ENCODE assay signal across 27 cellular contexts in genomic region chr18:56984731-56985130, GRCh38.
DNase-seq lines count a peak whose midpoint lies in the region; ATAC-seq and TF ChIP-seq lines count a peak whose summit lies in the region.
"Had no signal": no experiment of that assay in that cellular context is flagged by ENCODE, and none has a peak within 500 bp of the region (broad histone marks: within the 10 kb centered on the region; RNA-seq: fewer than 3 reads in every experiment).

No MANE protein-coding gene starts in this region.

- H3K4me3 Mint-ChIP-seq in progenitor cell of endocrine pancreas (ENCODE audit: low read depth), result peak overlapping the region; percentile 43
- no peak overlapping the region for H3K4me3 Mint-ChIP-seq in activated T-helper 17 cell treated with anti-CD3 and anti-CD28 coated beads, Interleukin-2, amount 50 U/mL, for 72 hours
- H3K4me3 Mint-ChIP-seq: activated naive CD4-positive, alpha-beta T cell treated with anti-CD3 and anti-CD28 coated beads, Interleukin-2, amount 10 ng/mL, durations not matched to agents 7 days and 5 days; memory B cell; T-helper 17 cell had no signal

- no peak overlapping the region for H3K4ac ChIP-seq in IMR-90 (ENCODE audit: low read depth, low read length)

- no peak overlapping the region for H3K23ac ChIP-seq in IMR-90 (ENCODE audit: low read depth, low read length)

- H2BK20ac ChIP-seq in IMR-90 (ENCODE audit: low read depth, low read length), result no peak overlapping the region

- peaks cover 3% of the 10 kb centered on the region; the same call in 1 of the 2 replicates for H3K9me1 ChIP-seq in IMR-90 (ENCODE audit: insufficient read depth, low read length)

- POLR2A ChIA-PET in IMR-90 (lab: Charles Lee; ENCODE audit: unreplicated experiment), result no interaction called here

- 80% methylated on average over 1 of the region's 5 CpGs; no CpG with 5 or more reads in 1 of the 2 experiments for WGBS in IMR-90 (ENCODE audit: extremely low coverage in 2 of 2, insufficient read length in 1 of 2), 2 experiments
- WGBS in body of pancreas, 2 donors, result 27 to 30% methylated on average over 5 of the region's 5 CpGs

- H3K4me3 ChIP-seq in IMR-90 (ENCODE audit: insufficient read depth, low read depth, low read length), result no peak overlapping the region
- H3K4me3 ChIP-seq in body of pancreas, result no peak overlapping the region
- H3K4me3 ChIP-seq: BLaER1 treated with 17β-estradiol and CSF1 and Interleukin-3, amounts not matched to agents 10 nM and 100 nM; gastrocnemius medialis; GM23248; PC-9; transverse colon had no signal

- no peak overlapping the region for H3K4me2 ChIP-seq in IMR-90 (ENCODE audit: low read depth, low read length)
- H3K4me2 ChIP-seq: BLaER1 treated with 17β-estradiol and CSF1 and Interleukin-3, amounts not matched to agents 10 nM and 100 nM; PC-9 had no signal

- no peaks in the 10 kb centered on the region; a peak in 1 of 4 replicates for H3K79me1 ChIP-seq in IMR-90 (ENCODE audit: low read depth in 1 of 2, low read length in 2 of 2)

- H2AK9ac ChIP-seq in IMR-90 (replicated peaks; ENCODE audit: low read depth, low read length, poor library complexity), result no peak overlapping the region

- no peak for TF ChIP-seq POLR2A in IMR-90 (IDR thresholded peaks at IDR 0.05; ENCODE audit: low read depth, low read length)
- TF ChIP-seq POLR2A in body of pancreas (IDR thresholded peaks at IDR 0.05), result no peak

- no peak overlapping the region for H3K18ac ChIP-seq in IMR-90 (ENCODE audit: low read depth, low read length)

- in situ Hi-C loops in IMR-90 (cut with MboI; ENCODE audit: low sequenced_read_pairs), result no loop called here

- H3K9me3 ChIP-seq in IMR-90 (ENCODE audit: control insufficient read depth, insufficient read depth, low read length) (no peaks in the 10 kb centered on the region), body of pancreas (no peaks in the 10 kb centered on the region)
- H3K9me3 ChIP-seq: BLaER1 treated with 17β-estradiol and CSF1 and Interleukin-3, amounts not matched to agents 10 nM and 100 nM; gastrocnemius medialis; transverse colon had no signal

- peaks cover 4% of the 10 kb centered on the region for H3K9me3 Mint-ChIP-seq in progenitor cell of endocrine pancreas (ENCODE audit: low read depth)
- H3K9me3 Mint-ChIP-seq in activated T-helper 17 cell treated with anti-CD3 and anti-CD28 coated beads, Interleukin-2, amount 50 U/mL, for 72 hours, result no peaks in the 10 kb centered on the region
- H3K9me3 Mint-ChIP-seq: activated naive CD4-positive, alpha-beta T cell treated with anti-CD3 and anti-CD28 coated beads, Interleukin-2, amount 10 ng/mL, durations not matched to agents 7 days and 5 days; memory B cell had no signal

- no peak overlapping the region for H2BK15ac ChIP-seq in IMR-90 (ENCODE audit: low read depth, low read length)

- no peaks in the 10 kb centered on the region for H3K27me3 Mint-ChIP-seq in progenitor cell of endocrine pancreas
- no peaks in the 10 kb centered on the region for H3K27me3 Mint-ChIP-seq in activated T-helper 17 cell treated with anti-CD3 and anti-CD28 coated beads, Interleukin-2, amount 50 U/mL, for 72 hours
- H3K27me3 Mint-ChIP-seq: activated naive CD4-positive, alpha-beta T cell treated with anti-CD3 and anti-CD28 coated beads, Interleukin-2, amount 10 ng/mL, durations not matched to agents 7 days and 5 days; memory B cell; T-helper 17 cell had no signal

- intact Hi-C loops in IMR-90 (cut with micrococcal nuclease), result no loop called here
- intact Hi-C loops in body of pancreas (cut with DNase I), result no loop called here

- no peak for TF ChIP-seq RAD21 in IMR-90 (IDR thresholded peaks at IDR 0.05; ENCODE audit: low read length)

- H3K27ac Mint-ChIP-seq in progenitor cell of endocrine pancreas, result peak overlapping the region; percentile 90
- H3K27ac Mint-ChIP-seq in activated T-helper 17 cell treated with anti-CD3 and anti-CD28 coated beads, Interleukin-2, amount 50 U/mL, for 72 hours, result no peak overlapping the region
- H3K27ac Mint-ChIP-seq: activated naive CD4-positive, alpha-beta T cell treated with anti-CD3 and anti-CD28 coated beads, Interleukin-2, amount 10 ng/mL, durations not matched to agents 7 days and 5 days; memory B cell; T-helper 17 cell had no signal

- H4K20me1 ChIP-seq in IMR-90 (ENCODE audit: insufficient read depth, low read length), result no peaks in the 10 kb centered on the region
- H4K20me1 ChIP-seq: BLaER1 treated with 17β-estradiol and CSF1 and Interleukin-3, amounts not matched to agents 10 nM and 100 nM had no signal

- H3K56ac ChIP-seq in IMR-90 (ENCODE audit: extremely low read depth, insufficient read depth, low read length), result no peak overlapping the region

- H3K27ac ChIP-seq in IMR-90 (ENCODE audit: insufficient read depth, low read length) (no peak overlapping the region), body of pancreas (no peak overlapping the region)
- H3K27ac ChIP-seq: BLaER1 treated with 17β-estradiol and CSF1 and Interleukin-3, amounts not matched to agents 10 nM and 100 nM; brain microvascular endothelial cell; gastrocnemius medialis; GM23248; PC-9 had no signal

- H3K36me3 Mint-ChIP-seq in progenitor cell of endocrine pancreas (ENCODE audit: insufficient read depth), result peaks cover 2% of the 10 kb centered on the region
- no peaks in the 10 kb centered on the region for H3K36me3 Mint-ChIP-seq in activated T-helper 17 cell treated with anti-CD3 and anti-CD28 coated beads, Interleukin-2, amount 50 U/mL, for 72 hours (ENCODE audit: low read depth)
- H3K36me3 Mint-ChIP-seq: activated naive CD4-positive, alpha-beta T cell treated with anti-CD3 and anti-CD28 coated beads, Interleukin-2, amount 10 ng/mL, durations not matched to agents 7 days and 5 days had no signal

- H2AFZ ChIP-seq in IMR-90 (replicated peaks; ENCODE audit: low read length, poor library complexity), result no peak overlapping the region
- H2AFZ ChIP-seq: GM23248, PC-9 had no signal

- no peaks in the 10 kb centered on the region for H3K4me1 ChIP-seq in IMR-90 (ENCODE audit: control insufficient read depth, insufficient read depth, low read length)
- H3K4me1 ChIP-seq in body of pancreas, result peaks cover 5% of the 10 kb centered on the region
- H3K4me1 ChIP-seq: gastrocnemius medialis had no signal

- no peak for DNase-seq in IMR-90
- peak in 3 of 4 donors; percentile 8 to 18 (median 12) for DNase-seq in body of pancreas
- DNase-seq in medulla oblongata (ENCODE audit: extremely low spot score), result peak; percentile 22
- DNase-seq in progenitor cell of endocrine pancreas (ENCODE audit: low spot score, unreplicated experiment), result peak; percentile 27
- no peak for DNase-seq in SW480 (ENCODE audit: low spot score)
- DNase-seq: activated CD4-positive, alpha-beta T cell treated with anti-CD3 and anti-CD28 coated beads, Interleukin-2, amount 50 U/mL, for 48 hours; activated naive CD4-positive, alpha-beta T cell treated with anti-CD3 and anti-CD28 coated beads, Interleukin-2, amount 10 ng/mL, durations not matched to agents 7 days and 5 days; brain microvascular endothelial cell; COR-L47; gastrocnemius medialis; GM23248; hippocampal formation; left cardiac atrium; NCI-H1694 treated with DMSO at 0.1 percent for 48 hours; NCI-H510A; NK-92 treated with Interleukin-12 subunit alpha and Interleukin-12 subunit beta, amount 100 ng/mL, for 24 hours; PC-9; stimulated activated CD4-positive, alpha-beta T cell treated with anti-CD3 and anti-CD28 coated beads, Interleukin-15, amount 100 ng/mL, for 24 hours; stimulated activated CD4-positive, alpha-beta T cell treated with anti-CD3 and anti-CD28 coated beads, Interleukin-4, amount 100 ng/mL, for 4 hours; T-helper 17 cell; transverse colon had no signal

- H4K91ac ChIP-seq in IMR-90 (ENCODE audit: insufficient read depth, low read depth, low read length), result no peak overlapping the region

- H3K4me1 Mint-ChIP-seq in progenitor cell of endocrine pancreas (ENCODE audit: low read depth), result peaks cover 46% of the 10 kb centered on the region
- H3K4me1 Mint-ChIP-seq in activated T-helper 17 cell treated with anti-CD3 and anti-CD28 coated beads, Interleukin-2, amount 50 U/mL, for 72 hours, result peaks cover 4% of the 10 kb centered on the region
- H3K4me1 Mint-ChIP-seq: activated naive CD4-positive, alpha-beta T cell treated with anti-CD3 and anti-CD28 coated beads, Interleukin-2, amount 10 ng/mL, durations not matched to agents 7 days and 5 days had no signal

- BruUV-seq in IMR-90 (replicated peaks; lab: Mats Ljungman, UMichigan), result no TSS peak

- no peaks in the 10 kb centered on the region for H3K36me3 ChIP-seq in IMR-90 (ENCODE audit: control insufficient read depth, insufficient read depth, low read length)
- no peaks in the 10 kb centered on the region for H3K36me3 ChIP-seq in body of pancreas (replicated peaks in 1 of 2; ENCODE audit: insufficient read depth in 1 of 2, low read depth in 2 of 2)
- H3K36me3 ChIP-seq: brain microvascular endothelial cell, gastrocnemius medialis, transverse colon had no signal

- TF ChIP-seq CTCF in IMR-90 (conservative IDR thresholded peaks at IDR 0.05; ENCODE audit: low read depth, low read length) (no peak), body of pancreas (IDR thresholded peaks at IDR 0.05) (no peak), progenitor cell of endocrine pancreas (IDR thresholded peaks at IDR 0.05; ENCODE audit: unreplicated experiment) (no peak)

- no peak overlapping the region for H2BK5ac ChIP-seq in IMR-90 (ENCODE audit: low read depth, low read length, poor library complexity, severe bottlenecking)

- peak overlapping the region; percentile 41; the same call in 1 of the 2 replicates for H3K14ac ChIP-seq in IMR-90 (replicated peaks; ENCODE audit: low read depth, low read length)

- no peak overlapping the region for H4K8ac ChIP-seq in IMR-90 (ENCODE audit: low read depth in 2 of 2, low read length in 2 of 2)

- CTCF ChIA-PET in IMR-90 (lab: Yijun Ruan, JAX), result no interaction called here

- no peak overlapping the region for H4K5ac ChIP-seq in IMR-90 (ENCODE audit: low read depth, low read length)

- ATAC-seq in IMR-90 (ENCODE audit: low read depth) (no peak), body of pancreas (peak; percentile 35), GM19455 (IDR thresholded peaks at IDR 0.05; ENCODE audit: unreplicated experiment) (no peak)
- no peak for ATAC-seq in activated T-helper 17 cell treated with anti-CD3 and anti-CD28 coated beads, Interleukin-2, amount 50 U/mL, for 72 hours (replicated peaks)
- ATAC-seq: activated CD4-positive, CD25-positive, alpha-beta regulatory T cell treated with anti-CD3 and anti-CD28 coated beads, Interleukin-2, amount 50 U/mL, for 24 hours; gastrocnemius medialis; left cardiac atrium; SK-N-SH treated with all-trans-retinoic acid at 6 μM for 48 hours; T-helper 17 cell had no signal

- no peaks in the 10 kb centered on the region for H3K27me3 ChIP-seq in IMR-90 (ENCODE audit: control insufficient read depth, insufficient read depth, low read length)
- no peaks in the 10 kb centered on the region for H3K27me3 ChIP-seq in body of pancreas
- H3K27me3 ChIP-seq: BLaER1 treated with 17β-estradiol and CSF1 and Interleukin-3, amounts not matched to agents 10 nM and 100 nM; brain microvascular endothelial cell; gastrocnemius medialis; transverse colon had no signal

- no peak overlapping the region for H2BK120ac ChIP-seq in IMR-90 (ENCODE audit: low read depth, low read length)

- dilution Hi-C loops in IMR-90 (cut with HindIII; ENCODE audit: low sequenced_read_pairs, unreplicated experiment), result no loop called here

- no peak overlapping the region for H3K9ac ChIP-seq in IMR-90 (ENCODE audit: low read depth, low read length)
- H3K9ac ChIP-seq: BLaER1 treated with 17β-estradiol and CSF1 and Interleukin-3, amounts not matched to agents 10 nM and 100 nM; GM23248 had no signal

- no peak overlapping the region for H2AK5ac ChIP-seq in IMR-90 (ENCODE audit: low read depth, low read length)

Comparison
In these comparisons a context has a peak if more than half of its experiments do, and no peak if none do; other contexts are left out.
1. DNase-seq: peak in body of pancreas (3 of 4), medulla oblongata (single experiment) and progenitor cell of endocrine pancreas (single experiment); none in IMR-90 (single experiment) and SW480 (single experiment).